Comparison of ENCODE assay signal across 11 cellular contexts in the genomic region with DNA sequence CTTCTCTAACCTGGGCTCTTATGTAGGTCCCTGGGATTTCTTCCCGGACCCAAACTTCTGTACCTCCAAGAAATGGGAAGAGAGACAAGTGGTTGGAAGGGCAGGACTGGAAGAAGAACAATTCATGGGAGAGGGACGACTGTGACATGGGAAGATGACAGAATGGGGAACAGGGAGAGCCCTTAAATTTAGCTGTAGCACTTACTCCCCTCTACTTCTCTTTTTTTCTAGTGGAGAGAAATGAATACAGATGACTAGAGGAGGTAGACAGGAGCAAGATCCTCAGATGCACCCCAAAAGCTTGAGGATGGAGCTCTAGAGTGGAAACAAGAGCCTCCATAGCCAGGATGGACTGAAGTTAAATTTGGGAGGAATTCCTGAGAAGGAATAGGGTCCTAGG. TPM values are rescaled to one million over a fixed set of nuclear protein-coding genes. Genes with fewer than 3 reads are reported as not detected.
DNase-seq lines count a peak whose midpoint lies in the region; ATAC-seq, FAIRE-seq and TF ChIP-seq lines count a peak whose summit lies in the region.
"Had no signal": no experiment of that assay in that cellular context is flagged by ENCODE, and none has a peak within 500 bp of the region (broad histone marks: within the 10 kb centered on the region; RNA-seq: fewer than 3 reads in every experiment).

No MANE protein-coding gene starts in this region.

- peaks cover 61% of the 10 kb centered on the region for H3K36me3 Mint-ChIP-seq in activated CD8-positive, alpha-beta T cell treated with anti-CD3 and anti-CD28 coated beads, Interleukin-2, amount 10 ng/mL, durations not matched to agents 7 days and 5 days (ENCODE audit: low read depth)

- H2AFZ ChIP-seq in GM23248 = no peak overlapping the region

- CTCF ChIA-PET in A549 (lab: Yijun Ruan, JAX) = interaction anchor here (0.6 to 27.8 kb wide), 5 partner anchors 11 to 267 kb away, joined by 6 to 919 read pairs (median 14); a partner anchor contains a TSS
- CTCF ChIA-PET in activated CD8-positive, alpha-beta T cell treated with anti-CD3 and anti-CD28 coated beads, Interleukin-2, amount 10 ng/mL, durations not matched to agents 7 days and 5 days (lab: Charles Lee) = interaction anchor here (0.6 to 19.3 kb wide), 13 partner anchors 10 to 351 kb away, joined by 3 to 458 read pairs (median 4); a partner anchor contains a TSS

- no peaks in the 10 kb centered on the region for H3K27me3 Mint-ChIP-seq in activated CD8-positive, alpha-beta T cell treated with anti-CD3 and anti-CD28 coated beads, Interleukin-2, amount 10 ng/mL, durations not matched to agents 7 days and 5 days (ENCODE audit: low read depth)

- peaks cover 83% of the 10 kb centered on the region for H3K79me2 ChIP-seq in GM23248 (ENCODE audit: insufficient read depth)

- no peak for TF ChIP-seq CTCF in A549 (IDR thresholded peaks at IDR 0.05)

- H3F3A ChIP-seq in GM23248 (ENCODE audit: insufficient read depth) = peaks cover 5% of the 10 kb centered on the region; the same call in 1 of the 2 replicates

- no peak for FAIRE-seq in A549 (lab: Jason Lieb, UNC)
- FAIRE-seq: endometrium had no signal

- DNase-seq in A549 (ENCODE audit: low read depth in 1 of 2, low spot score in 1 of 2) (no peak), GM23248 (no peak), midbrain (lab: John Stamatoyannopoulos, UW) (peak; percentile 21), NCI-H510A (lab: John Stamatoyannopoulos, UW) (no peak)
- DNase-seq in activated CD8-positive, alpha-beta T cell treated with anti-CD3 and anti-CD28 coated beads, Interleukin-2, amount 10 ng/mL, durations not matched to agents 7 days and 5 days = no peak
- DNase-seq: DMS 273 treated with DMSO at 0.1 percent for 48 hours had no signal

- H3K9me2 ChIP-seq in GM23248 (ENCODE audit: insufficient read depth) = no peaks in the 10 kb centered on the region

- no peak overlapping the region for H3K4me3 ChIP-seq in A549
- no peak overlapping the region for H3K4me3 ChIP-seq in GM23248

- peak overlapping the region; percentile 84; the same call in 1 of the 3 replicates for H3K4me2 ChIP-seq in A549
- peak overlapping the region; percentile 89 for H3K4me2 ChIP-seq in GM23248 (ENCODE audit: unreplicated experiment)

- peaks cover 7% of the 10 kb centered on the region; the same call in 1 of the 2 replicates for H4K20me1 ChIP-seq in GM23248 (ENCODE audit: insufficient read depth)

- H3K27me3 ChIP-seq in GM23248 (replicated peaks; ENCODE audit: insufficient read depth) = no peaks in the 10 kb centered on the region

- H3K4me1 Mint-ChIP-seq in activated CD8-positive, alpha-beta T cell treated with anti-CD3 and anti-CD28 coated beads, Interleukin-2, amount 10 ng/mL, durations not matched to agents 7 days and 5 days (ENCODE audit: low read depth) = peaks cover 67% of the 10 kb centered on the region

- no peak for TF ChIP-seq EP300 in A549 (IDR thresholded peaks at IDR 0.05)

- H3K4me3 Mint-ChIP-seq in activated CD8-positive, alpha-beta T cell treated with anti-CD3 and anti-CD28 coated beads, Interleukin-2, amount 10 ng/mL, durations not matched to agents 7 days and 5 days = peak overlapping the region; percentile 92

- peak overlapping the region; percentile 92 for H3K27ac Mint-ChIP-seq in activated CD8-positive, alpha-beta T cell treated with anti-CD3 and anti-CD28 coated beads, Interleukin-2, amount 10 ng/mL, durations not matched to agents 7 days and 5 days

- H3K9me3 ChIP-seq in A549 (no peaks in the 10 kb centered on the region), GM23248 (ENCODE audit: low read depth) (no peaks in the 10 kb centered on the region)

- in situ Hi-C loops in GM23248 (cut with MboI) = no loop called here

- H3K9me3 Mint-ChIP-seq in activated CD8-positive, alpha-beta T cell treated with anti-CD3 and anti-CD28 coated beads, Interleukin-2, amount 10 ng/mL, durations not matched to agents 7 days and 5 days (ENCODE audit: insufficient read depth) = no peaks in the 10 kb centered on the region

- H3K9ac ChIP-seq in GM23248 = no peak overlapping the region

- no peak for ATAC-seq in A549
- no peak for ATAC-seq in activated CD8-positive, alpha-beta T cell treated with anti-CD3 and anti-CD28 coated beads, Interleukin-2, amount 10 ng/mL, durations not matched to agents 7 days and 5 days
- ATAC-seq in HG02981 (IDR thresholded peaks at IDR 0.05; ENCODE audit: unreplicated experiment) = no peak
- no peak for ATAC-seq in GM18873 (IDR thresholded peaks at IDR 0.05; ENCODE audit: low FRiP score, unreplicated experiment)
- no peak for ATAC-seq in HG03095 (IDR thresholded peaks at IDR 0.05; ENCODE audit: unreplicated experiment)
- ATAC-seq: left lobe of liver had no signal

- POLR2A ChIA-PET in A549 (lab: Yijun Ruan, JAX) = no interaction called here
- POLR2A ChIA-PET in activated CD8-positive, alpha-beta T cell treated with anti-CD3 and anti-CD28 coated beads, Interleukin-2, amount 10 ng/mL, durations not matched to agents 7 days and 5 days (lab: Charles Lee) = interaction anchor here (0.6 to 8.2 kb wide), 6 partner anchors 13 to 257 kb away, joined by 3 to 234 read pairs (median 4); a partner anchor contains a TSS

- no peak for TF ChIP-seq POLR2A in A549 (IDR thresholded peaks at IDR 0.05; ENCODE audit: low read length)

- no peaks in the 10 kb centered on the region for H3K36me3 ChIP-seq in GM23248 (ENCODE audit: low read depth)

- H3K4me1 ChIP-seq in A549 = peaks cover 45% of the 10 kb centered on the region
- H3K4me1 ChIP-seq in GM23248 (ENCODE audit: insufficient read depth) = peaks cover 27% of the 10 kb centered on the region

- 84% methylated on average over 2 of the region's 2 CpGs for WGBS in A549 (ENCODE audit: missing lambda C conversion rate)
- WGBS in GM23248 (ENCODE audit: low coverage in 1 of 2, low lambda C conversion rate in 2 of 2, missing lambda C conversion rate in 2 of 2), 2 experiments = 55 to 64% methylated on average over 2 of the region's 2 CpGs

- no peak overlapping the region for H3K27ac ChIP-seq in A549
- no peak overlapping the region for H3K27ac ChIP-seq in GM23248

- no peak for TF ChIP-seq RAD21 in A549 (conservative IDR thresholded peaks at IDR 0.05 in 1 of 2, IDR thresholded peaks at IDR 0.05 in 1 of 2)

TF ChIP-seq in A549, 52 proteins besides CTCF, POLR2A, EP300 and RAD21:
- TF ChIP-seq JUNB (IDR thresholded peaks at IDR 0.05) (no peak), POLR2AphosphoS2 (conservative IDR thresholded peaks at IDR 0.05; ENCODE audit: low read length) (no peak), HEYL (CRISPR knock-in tag; IDR thresholded peaks at IDR 0.05) (no peak), TFCP2L1 (CRISPR knock-in tag; IDR thresholded peaks at IDR 0.05) (no peak), CBX8 (IDR thresholded peaks at IDR 0.05) (no peak), TP53 (CRISPR knock-in tag; IDR thresholded peaks at IDR 0.05) (no peak)

RNA-seq across cellular contexts. Expression of a gene that starts 2.3 kb away (rescaled TPM):
- polyA plus RNA-seq in A549 (2011; rRNA removed) = 41.1 and 54.3 TPM in 2 replicates
- polyA plus RNA-seq in A549 (2012; cell fraction: cytosol; rRNA removed) = 111 and 157 TPM in 2 replicates
- 59.8 and 100 TPM in 2 replicates for polyA plus RNA-seq in A549 (2012; cell fraction: nucleus; rRNA removed)
- polyA plus RNA-seq in A549 (2017; fragmentation: RNase III; extraction: RNeasy Plus Mini Kit Qiagen cat#74134 plus additional on column Dnase treatment) = 55.0 to 64.3 TPM (median 62.2 TPM) in 3 replicates
- polyA minus RNA-seq in A549 (2011; rRNA and poly(A)+ RNA removed) = 87.2 and 95.3 TPM in 2 replicates
- 42.0 and 45.5 TPM in 2 replicates for total RNA-seq in GM23248 (2014; rRNA removed; shearing (Covaris generic))
- polyA plus RNA-seq in GM23248 (2016; fragmentation: Nextera tagmentation; extraction: Ambion mirVana) = 59.5 and 61.4 TPM in 2 replicates
- 100 to 1,000 TPM; 173 to 191 TPM for total RNA-seq in activated CD8-positive, alpha-beta T cell treated with anti-CD3 and anti-CD28 coated beads, Interleukin-2, amount 10 ng/mL, durations not matched to agents 7 days and 5 days

RNA-seq across cellular contexts. Expression of a gene that starts 17.0 kb away (rescaled TPM):
- polyA plus RNA-seq in A549 (2011; rRNA removed) (38.7 and 42.5 TPM in 2 replicates), A549 (2017; fragmentation: RNase III; extraction: RNeasy Plus Mini Kit Qiagen cat#74134 plus additional on column Dnase treatment) (32.8 to 35.3 TPM (median 35.2 TPM) in 3 replicates), GM23248 (2016; fragmentation: Nextera tagmentation; extraction: Ambion mirVana) (22.0 and 22.3 TPM in 2 replicates)
- polyA plus RNA-seq in A549 (2012; cell fraction: cytosol; rRNA removed) = 22.4 and 26.1 TPM in 2 replicates
- 40.8 and 56.0 TPM in 2 replicates for polyA plus RNA-seq in A549 (2012; cell fraction: nucleus; rRNA removed)
- 60.6 and 70.8 TPM in 2 replicates for polyA minus RNA-seq in A549 (2011; rRNA and poly(A)+ RNA removed)
- 24.6 and 63.4 TPM in 2 replicates for total RNA-seq in GM23248 (2014; rRNA removed; shearing (Covaris generic))
- 100 to 1,000 TPM in 1 of 2 experiments, 10 to 100 TPM in 1; 97.3 to 104 TPM for total RNA-seq in activated CD8-positive, alpha-beta T cell treated with anti-CD3 and anti-CD28 coated beads, Interleukin-2, amount 10 ng/mL, durations not matched to agents 7 days and 5 days

RNA-seq across cellular contexts. Expression of a gene that starts 30.1 kb away (rescaled TPM):
- polyA plus RNA-seq in A549 (2011; rRNA removed) (35.2 and 49.2 TPM in 2 replicates), A549 (2017; fragmentation: RNase III; extraction: RNeasy Plus Mini Kit Qiagen cat#74134 plus additional on column Dnase treatment) (31.4 to 32.4 TPM (median 32.1 TPM) in 3 replicates), GM23248 (2016; fragmentation: Nextera tagmentation; extraction: Ambion mirVana) (14.7 and 17.8 TPM in 2 replicates)
- polyA plus RNA-seq in A549 (2012; cell fraction: cytosol; rRNA removed) = 47.6 and 65.5 TPM in 2 replicates
- polyA plus RNA-seq in A549 (2012; cell fraction: nucleus; rRNA removed) = 65.2 and 78.0 TPM in 2 replicates
- 49.4 and 59.3 TPM in 2 replicates for polyA minus RNA-seq in A549 (2011; rRNA and poly(A)+ RNA removed)
- total RNA-seq in GM23248 (2014; rRNA removed; shearing (Covaris generic)) = 10.1 and 19.0 TPM in 2 replicates
- 10 to 100 TPM; 23.8 to 25.7 TPM for total RNA-seq in activated CD8-positive, alpha-beta T cell treated with anti-CD3 and anti-CD28 coated beads, Interleukin-2, amount 10 ng/mL, durations not matched to agents 7 days and 5 days

RNA-seq across cellular contexts. Expression of a gene that starts 41.1 kb away (rescaled TPM):
- polyA plus RNA-seq in A549 (2011; rRNA removed) (121 and 152 TPM in 2 replicates), A549 (2017; fragmentation: RNase III; extraction: RNeasy Plus Mini Kit Qiagen cat#74134 plus additional on column Dnase treatment) (51.9 to 54.2 TPM (median 53.0 TPM) in 3 replicates), GM23248 (2016; fragmentation: Nextera tagmentation; extraction: Ambion mirVana) (25.6 and 30.5 TPM in 2 replicates)
- 90.1 and 114 TPM in 2 replicates for polyA plus RNA-seq in A549 (2012; cell fraction: cytosol; rRNA removed)
- 307 and 359 TPM in 2 replicates for polyA plus RNA-seq in A549 (2012; cell fraction: nucleus; rRNA removed)
- polyA minus RNA-seq in A549 (2011; rRNA and poly(A)+ RNA removed) = 354 and 372 TPM in 2 replicates
- 79.3 and 142 TPM in 2 replicates for total RNA-seq in GM23248 (2014; rRNA removed; shearing (Covaris generic))
- 100 to 1,000 TPM; 106 to 108 TPM for total RNA-seq in activated CD8-positive, alpha-beta T cell treated with anti-CD3 and anti-CD28 coated beads, Interleukin-2, amount 10 ng/mL, durations not matched to agents 7 days and 5 days
